In the genomic region with DNA sequence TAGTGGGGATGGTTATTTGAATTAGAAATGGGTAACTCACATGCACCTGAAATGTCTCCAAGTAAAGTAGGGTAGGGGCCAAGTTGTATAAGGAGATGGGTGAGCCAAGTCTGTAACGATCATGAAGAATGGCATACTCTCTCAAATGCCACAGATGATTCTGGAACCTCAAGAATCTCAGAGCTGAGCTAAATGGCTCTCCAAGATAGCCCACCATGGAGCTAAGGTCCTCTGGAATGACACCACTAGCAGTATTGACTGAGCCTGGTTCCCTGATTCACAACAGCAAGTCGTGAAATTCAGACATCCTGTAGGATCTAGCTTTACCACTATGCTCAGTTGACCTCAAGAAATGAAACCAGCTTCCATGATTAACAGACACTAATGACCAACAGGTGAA, we compare ENCODE assay signal across 27 cellular contexts.
"Had no signal": no experiment of that assay in that cellular context is flagged by ENCODE, and none has a peak within 500 bp of the region (broad histone marks: within the 10 kb centered on the region; RNA-seq: fewer than 3 reads in every experiment).

No MANE protein-coding gene starts in this region.

- ATAC-seq: activated CD8-positive, alpha-beta memory T cell treated with anti-CD3 and anti-CD28 coated beads, Interleukin-2, amount 10 ng/mL, durations not matched to agents 7 days and 5 days; activated T-cell treated with anti-CD3 and anti-CD28 coated beads, Interleukin-2, amount 50 U/mL, for 4 hours; body of pancreas; Panc1; SK-N-SH treated with all-trans-retinoic acid at 6 μM for 48 hours; WTC11 had no signal

- H3K9me3 ChIP-seq: ascending aorta, body of pancreas, SJSA1 had no signal

- H3K9ac ChIP-seq: KMS-11 had no signal

- H3K36me3 ChIP-seq: ascending aorta had no signal

- H3K27ac ChIP-seq: ascending aorta, body of pancreas, KMS-11, SJSA1 had no signal

- H3K4me3 ChIP-seq: ascending aorta, body of pancreas, SJSA1 had no signal

- H3K4me1 ChIP-seq: body of pancreas had no signal

- H3K4me2 ChIP-seq: KMS-11 had no signal

- H3K27me3 ChIP-seq: ascending aorta, body of pancreas, SJSA1 had no signal

- DNase-seq: activated CD4-positive, alpha-beta T cell treated with anti-CD3 and anti-CD28 coated beads for 48 hours; activated CD4-positive, alpha-beta T cell treated with anti-CD3 and anti-CD28 coated beads, Interleukin-2, amount 50 U/mL, for 48 hours; activated CD4-positive, CD25-positive, alpha-beta regulatory T cell treated with anti-CD3 and anti-CD28 coated beads, Interleukin-2, amount 50 U/mL, for 72 hours; activated CD8-positive, alpha-beta memory T cell treated with anti-CD3 and anti-CD28 coated beads, Interleukin-2, amount 10 ng/mL, durations not matched to agents 7 days and 5 days; activated naive CD4-positive, alpha-beta T cell; activated T-cell treated with anti-CD3 and anti-CD28 coated beads, Interleukin-2, amount 50 U/mL, for 4 hours; amniotic stem cell; body of pancreas; NCI-H1092; NCI-H1417 treated with DMSO at 0.1 percent for 48 hours; NCI-H1694; NCI-H2029; NCI-H2107; NCI-H2171 treated with DMSO at 0.1 percent for 48 hours; NCI-H345; NCI-H510A; NCI-H526 treated with DMSO at 0.1 percent for 48 hours; NK-92 treated with Interleukin-12 subunit alpha and Interleukin-12 subunit beta, amount 100 ng/mL, for 24 hours; OCI-M1; RPMI8226; SW 1271 had no signal
